ENCODE assay signal across 9 cellular contexts in genomic region chr11:46295312-46295995, GRCh38. TPM values are rescaled to one million over a fixed set of nuclear protein-coding genes. Genes with fewer than 3 reads are reported as not detected.
DNase-seq lines count a peak whose midpoint lies in the region; TF ChIP-seq lines count a peak whose summit lies in the region.
"Had no signal": no experiment of that assay in that cellular context is flagged by ENCODE, and none has a peak within 500 bp of the region (broad histone marks: within the 10 kb centered on the region; RNA-seq: fewer than 3 reads in every experiment).

No MANE protein-coding gene starts in this region.

- no peaks in the 10 kb centered on the region for H3K36me3 Mint-ChIP-seq in IgD-negative memory B cell

- H3K27me3 ChIP-seq in right atrium auricular region, result no peaks in the 10 kb centered on the region

- peak overlapping the region; percentile 13 to 48 for H3K27ac ChIP-seq in right atrium auricular region
- H3K27ac ChIP-seq: C4-2B had no signal

- peak in 1 of 2 donors; percentile 9 for TF ChIP-seq CTCF in right atrium auricular region (IDR thresholded peaks at IDR 0.05)

- H3K27ac Mint-ChIP-seq in IgD-negative memory B cell, result peak overlapping the region in 1 of 3 donors; percentile 73

- peaks cover 0 to 53% of the 10 kb centered on the region in 2 donors for H3K4me1 ChIP-seq in right atrium auricular region

- peaks cover 41% of the 10 kb centered on the region for H3K27me3 Mint-ChIP-seq in IgD-negative memory B cell

- H3K9me3 ChIP-seq in right atrium auricular region, result no peaks in the 10 kb centered on the region

- H3K36me3 ChIP-seq in right atrium auricular region, result no peaks in the 10 kb centered on the region

- H3K4me1 Mint-ChIP-seq in IgD-negative memory B cell, result peaks cover 0 to 4% (median 0%) of the 10 kb centered on the region in 3 donors

- DNase-seq in NCI-H1436 (lab: John Stamatoyannopoulos, UW) (peak; percentile 74), NCI-H1436 treated with DMSO at 0.1 percent for 48 hours (lab: John Stamatoyannopoulos, UW) (no peak), T-helper 2 cell (peak; percentile 49 to 72 (median 56)), amniotic epithelial cell (ENCODE audit: low read depth) (peak; percentile 81), right atrium auricular region (ENCODE audit: low spot score) (no peak), putamen (ENCODE audit: low spot score) (peak; percentile 66), ureter (ENCODE audit: low spot score) (peak; percentile 82)

- peak overlapping the region; percentile 31 to 84 (median 74) for H3K4me3 Mint-ChIP-seq in IgD-negative memory B cell

- H3K9me3 Mint-ChIP-seq in IgD-negative memory B cell, result peaks cover 0 to 3% (median 0%) of the 10 kb centered on the region in 3 donors

- peak overlapping the region; percentile 52 to 65 for H3K4me3 ChIP-seq in right atrium auricular region

RNA-seq across cellular contexts. Expression of gene CREB3L1, which starts 18.0 kb away (rescaled TPM):
- not detected for polyA plus RNA-seq in IgD-negative memory B cell
- total RNA-seq in right atrium auricular region, result 10 to 100 TPM in 1 of 2 donors, 1 to 10 TPM in 1; 5.4 to 15.1 TPM
- 39.6 TPM for total RNA-seq in ureter

RNA-seq across cellular contexts. Expression of gene DGKZ, which starts 51.8 kb away (rescaled TPM):
- 9.0 TPM for polyA plus RNA-seq in IgD-negative memory B cell
- total RNA-seq in right atrium auricular region (100 to 1,000 TPM in 1 of 2 donors, 10 to 100 TPM in 1; 91.7 to 116 TPM), ureter (76.3 TPM)

Comparison
In these comparisons a context has a peak if more than half of its experiments do, and no peak if none do; other contexts are left out.
1. DNase-seq: peak in NCI-H1436 (single experiment), T-helper 2 cell (5 of 5), amniotic epithelial cell (single experiment), putamen (single experiment) and ureter (single experiment); none in NCI-H1436 treated with DMSO at 0.1 percent for 48 hours (single experiment) and right atrium auricular region (single experiment).